9 cellular contexts compared by ENCODE assay signal in genomic region chr10:4051408-4052151, GRCh38.
DNase-seq lines count a peak whose midpoint lies in the region; ATAC-seq and TF ChIP-seq lines count a peak whose summit lies in the region.
"Had no signal": no experiment of that assay in that cellular context is flagged by ENCODE, and none has a peak within 500 bp of the region (broad histone marks: within the 10 kb centered on the region; RNA-seq: fewer than 3 reads in every experiment).

No MANE protein-coding gene starts in this region.

- H3K4me1 ChIP-seq in subcutaneous abdominal adipose tissue (ENCODE audit: control insufficient read depth in 5 of 5, insufficient read depth in 5 of 5, low read length in 5 of 5), result peaks cover 0 to 30% (median 24%) of the 10 kb centered on the region in 5 donors

- H3K9me3 ChIP-seq in subcutaneous abdominal adipose tissue (ENCODE audit: control insufficient read depth in 5 of 5, low read length in 5 of 5), result no peaks in the 10 kb centered on the region

- peak overlapping the region; percentile 80 to 94 for H3K27ac ChIP-seq in coronary artery
- peak overlapping the region; percentile 91 for H3K27ac ChIP-seq in subcutaneous abdominal adipose tissue (ENCODE audit: low read depth, low read length)

- no peaks in the 10 kb centered on the region for H3K27me3 Mint-ChIP-seq in memory B cell
- H3K27me3 Mint-ChIP-seq in activated CD8-positive, alpha-beta memory T cell treated with anti-CD3 and anti-CD28 coated beads, Interleukin-2, amount 10 ng/mL, durations not matched to agents 7 days and 5 days, result no peaks in the 10 kb centered on the region

- H3K4me3 Mint-ChIP-seq in memory B cell, result peak overlapping the region; percentile 94
- H3K4me3 Mint-ChIP-seq in activated CD8-positive, alpha-beta memory T cell treated with anti-CD3 and anti-CD28 coated beads, Interleukin-2, amount 10 ng/mL, durations not matched to agents 7 days and 5 days, result no peak overlapping the region

- no peaks in the 10 kb centered on the region for H3K27me3 ChIP-seq in subcutaneous abdominal adipose tissue (ENCODE audit: control insufficient read depth in 5 of 5, insufficient read depth in 4 of 5, low read length in 5 of 5)

- H3K4me3 ChIP-seq in NB4 (ENCODE audit: low read depth, low read length) (peak overlapping the region; percentile 52), coronary artery (peak overlapping the region; percentile 59), subcutaneous abdominal adipose tissue (ENCODE audit: low read depth in 1 of 5, low read length in 5 of 5) (peak overlapping the region; percentile 38 to 64 (median 60))

- no peak for TF ChIP-seq POLR2A in NB4 (IDR thresholded peaks at IDR 0.05; ENCODE audit: extremely low read depth, insufficient read length)

- CTCF ChIA-PET in activated CD8-positive, alpha-beta memory T cell treated with anti-CD3 and anti-CD28 coated beads, Interleukin-2, amount 10 ng/mL, durations not matched to agents 7 days and 5 days (lab: Charles Lee), result no interaction called here

- H3K4me1 Mint-ChIP-seq in memory B cell, result peaks cover 19% of the 10 kb centered on the region
- peaks cover 5% of the 10 kb centered on the region for H3K4me1 Mint-ChIP-seq in activated CD8-positive, alpha-beta memory T cell treated with anti-CD3 and anti-CD28 coated beads, Interleukin-2, amount 10 ng/mL, durations not matched to agents 7 days and 5 days

- H3K9me3 Mint-ChIP-seq in memory B cell, result peaks cover 3% of the 10 kb centered on the region
- no peaks in the 10 kb centered on the region for H3K9me3 Mint-ChIP-seq in activated CD8-positive, alpha-beta memory T cell treated with anti-CD3 and anti-CD28 coated beads, Interleukin-2, amount 10 ng/mL, durations not matched to agents 7 days and 5 days (ENCODE audit: low read depth)

- peak overlapping the region; percentile 96 for H3K27ac Mint-ChIP-seq in memory B cell
- no peak overlapping the region for H3K27ac Mint-ChIP-seq in activated CD8-positive, alpha-beta memory T cell treated with anti-CD3 and anti-CD28 coated beads, Interleukin-2, amount 10 ng/mL, durations not matched to agents 7 days and 5 days

- peaks cover 3% of the 10 kb centered on the region for H3K36me3 Mint-ChIP-seq in memory B cell
- H3K36me3 Mint-ChIP-seq in activated CD8-positive, alpha-beta memory T cell treated with anti-CD3 and anti-CD28 coated beads, Interleukin-2, amount 10 ng/mL, durations not matched to agents 7 days and 5 days, result no peaks in the 10 kb centered on the region

- peak; percentile 51 for ATAC-seq in memory B cell (ENCODE audit: low read depth)
- no peak for ATAC-seq in activated CD8-positive, alpha-beta memory T cell treated with anti-CD3 and anti-CD28 coated beads, Interleukin-2, amount 10 ng/mL, durations not matched to agents 7 days and 5 days
- ATAC-seq in HG02870 (IDR thresholded peaks at IDR 0.05; ENCODE audit: unreplicated experiment), result no peak

- TF ChIP-seq CTCF in NB4 (IDR thresholded peaks at IDR 0.05; ENCODE audit: low read depth, low read length) (no peak), coronary artery (IDR thresholded peaks at IDR 0.05) (no peak)

- no peaks in the 10 kb centered on the region for H3K36me3 ChIP-seq in subcutaneous abdominal adipose tissue (ENCODE audit: control insufficient read depth in 5 of 5, insufficient read depth in 5 of 5, low read length in 5 of 5)

- peak overlapping the region; percentile 42 to 69 (median 59) for H3K9ac ChIP-seq in subcutaneous abdominal adipose tissue (ENCODE audit: low read length in 5 of 5)

- peak; percentile 56 for DNase-seq in NB4 (ENCODE audit: low read depth)
- DNase-seq in coronary artery (ENCODE audit: low spot score), result no peak
- DNase-seq in memory B cell (ENCODE audit: low spot score in 2 of 2), result no peak
- DNase-seq in activated CD8-positive, alpha-beta memory T cell treated with anti-CD3 and anti-CD28 coated beads, Interleukin-2, amount 10 ng/mL, durations not matched to agents 7 days and 5 days, result no peak
- no peak for DNase-seq in GOT3 (lab: John Stamatoyannopoulos, UW)
- DNase-seq in GM03348 (ENCODE audit: low spot score), result no peak
- DNase-seq: stimulated activated CD4-positive, alpha-beta T cell treated with anti-CD3 and anti-CD28 coated beads, Interleukin-15, amount 100 ng/mL, for 24 hours had no signal
